ENCODE assay signal across 18 cellular contexts in genomic region chr22:21718492-21718891, GRCh38.
"Had no signal": no experiment of that assay in that cellular context is flagged by ENCODE, and none has a peak within 500 bp of the region (broad histone marks: within the 10 kb centered on the region; RNA-seq: fewer than 3 reads in every experiment).

No MANE protein-coding gene starts in this region.

- H3K36me3 ChIP-seq: adrenal gland, sigmoid colon, upper lobe of left lung had no signal

- DNase-seq: activated CD4-positive, alpha-beta T cell treated with anti-CD3 and anti-CD28 coated beads, Interleukin-2, amount 50 U/mL, for 1 hour; activated naive CD4-positive, alpha-beta T cell treated with anti-CD3 and anti-CD28 coated beads, Interleukin-2, amount 50 U/mL, for 16 hours; activated T-cell treated with anti-CD3 and anti-CD28 coated beads for 4 hours; adrenal gland; caudate nucleus; cortex of kidney; erythroblast; hypothalamus; left colon; mucosa of descending colon; naive thymus-derived CD8-positive, alpha-beta T cell; occipital lobe; sigmoid colon; stimulated activated CD4-positive, alpha-beta T cell treated with anti-CD3 and anti-CD28 coated beads, Interleukin-12 subunit alpha, Interleukin-12 subunit beta, amount 100 ng/mL, for 4 hours; upper lobe of left lung had no signal

- H3K9me3 ChIP-seq: adrenal gland, mucosa of descending colon, sigmoid colon, upper lobe of left lung had no signal

- ATAC-seq: left colon; mucosa of descending colon; naive thymus-derived CD8-positive, alpha-beta T cell had no signal

- H3K27me3 Mint-ChIP-seq: naive thymus-derived CD8-positive, alpha-beta T cell; stimulated activated naive CD8-positive, alpha-beta T cell treated with anti-CD3 and anti-CD28 coated beads, Interleukin-15, Interleukin-2, amounts not matched to agents 100 ng/mL and 50 ng/mL, for 24 hours had no signal

- H3K27me3 ChIP-seq: adrenal gland, sigmoid colon, upper lobe of left lung had no signal

- H3K9me3 Mint-ChIP-seq: activated T-helper 2 cell treated with anti-CD3 and anti-CD28 coated beads, Interferon-gamma antibody, Interleukin-2, Interleukin-4, amounts not matched to agents 10 μg/mL and 5 μg/mL and 100 μg/mL, durations not matched to agents 14 hours and 24 hours and 36 hours; naive thymus-derived CD8-positive, alpha-beta T cell; stimulated activated naive CD8-positive, alpha-beta T cell treated with anti-CD3 and anti-CD28 coated beads, Interleukin-15, Interleukin-2, amounts not matched to agents 100 ng/mL and 50 ng/mL, for 24 hours; T-helper 1 cell treated with Interleukin-12 subunit alpha and Interleukin-12 subunit beta and Interleukin-4 antibody, amounts not matched to agents 30 μg/mL and 1 μg/mL, for 36 hours had no signal

- H3K4me3 ChIP-seq: adrenal gland, mucosa of descending colon, sigmoid colon, upper lobe of left lung had no signal

- H3K36me3 Mint-ChIP-seq: naive thymus-derived CD8-positive, alpha-beta T cell had no signal

- H3K27ac Mint-ChIP-seq: activated T-helper 2 cell treated with anti-CD3 and anti-CD28 coated beads, Interferon-gamma antibody, Interleukin-2, Interleukin-4, amounts not matched to agents 10 μg/mL and 5 μg/mL and 100 μg/mL, durations not matched to agents 14 hours and 24 hours and 36 hours; stimulated activated naive CD8-positive, alpha-beta T cell treated with anti-CD3 and anti-CD28 coated beads, Interleukin-15, Interleukin-2, amounts not matched to agents 100 ng/mL and 50 ng/mL, for 24 hours; T-helper 1 cell treated with Interleukin-12 subunit alpha and Interleukin-12 subunit beta and Interleukin-4 antibody, amounts not matched to agents 30 μg/mL and 1 μg/mL, for 36 hours had no signal

- H3K4me3 Mint-ChIP-seq: naive thymus-derived CD8-positive, alpha-beta T cell; stimulated activated naive CD8-positive, alpha-beta T cell treated with anti-CD3 and anti-CD28 coated beads, Interleukin-15, Interleukin-2, amounts not matched to agents 100 ng/mL and 50 ng/mL, for 24 hours; T-helper 1 cell treated with Interleukin-12 subunit alpha and Interleukin-12 subunit beta and Interleukin-4 antibody, amounts not matched to agents 30 μg/mL and 1 μg/mL, for 36 hours had no signal

- H3K27ac ChIP-seq: adrenal gland, sigmoid colon, upper lobe of left lung had no signal
